ENCODE assay signal across 18 cellular contexts in genomic region chr1:9179450-9179849, GRCh38. TPM values are rescaled to one million over a fixed set of nuclear protein-coding genes. Genes with fewer than 3 reads are reported as not detected.
DNase-seq lines count a peak whose midpoint lies in the region; ATAC-seq and TF ChIP-seq lines count a peak whose summit lies in the region.
"Had no signal": no experiment of that assay in that cellular context is flagged by ENCODE, and none has a peak within 500 bp of the region (broad histone marks: within the 10 kb centered on the region; RNA-seq: fewer than 3 reads in every experiment).

No MANE protein-coding gene starts in this region.

- H4K20me1 ChIP-seq in hepatocyte (ENCODE audit: insufficient read depth, poor library complexity, severe bottlenecking), result peaks cover 17% of the 10 kb centered on the region

- POLR2A ChIA-PET in Panc1 (lab: Charles Lee), result interaction anchor here (0.5 to 0.7 kb wide), 2 partner anchors 73 to 362 kb away, joined by 12 to 13 read pairs; no protein-coding TSS in a partner anchor

- intact Hi-C loops in left ventricle myocardium inferior (cut with micrococcal nuclease) (no loop called here), Panc1 (cut with micrococcal nuclease; ENCODE audit: unreplicated experiment) (no loop called here)

- TF ChIP-seq CTCF in left ventricle myocardium inferior (IDR thresholded peaks at IDR 0.05; ENCODE audit: borderline replicate concordance) (no peak), right atrium auricular region (IDR thresholded peaks at IDR 0.05) (no peak), Panc1 (IDR thresholded peaks at IDR 0.05) (no peak), hepatocyte (IDR thresholded peaks at IDR 0.05; ENCODE audit: poor library complexity) (no peak)

- H3K79me2 ChIP-seq in hepatocyte, result peaks cover 74% of the 10 kb centered on the region

- no peak overlapping the region for H2AFZ ChIP-seq in hepatocyte
- H2AFZ ChIP-seq: parathyroid adenoma had no signal

- DNase-seq in left ventricle myocardium inferior, result no peak
- no peak for DNase-seq in right atrium auricular region (ENCODE audit: low spot score)
- DNase-seq in Panc1 (ENCODE audit: low read depth, low spot score), result no peak
- no peak for DNase-seq in hepatocyte (ENCODE audit: low spot score)
- no peak for DNase-seq in NCI-H2081 (lab: John Stamatoyannopoulos, UW)
- DNase-seq in cerebellar cortex (ENCODE audit: low spot score), result no peak
- no peak for DNase-seq in NCI-H2196 treated with DMSO at 0.1 percent for 48 hours (lab: John Stamatoyannopoulos, UW; ENCODE audit: unreplicated experiment)
- DNase-seq: activated T-cell treated with anti-CD3 and anti-CD28 coated beads, Interleukin-2, amount 50 U/mL, for 1 hour; effector CD8-positive, alpha-beta T cell; hypothalamus; NCI-H146; NCI-H345; stimulated activated CD4-positive, alpha-beta T cell treated with anti-CD3 and anti-CD28 coated beads, Interleukin-12 subunit alpha, Interleukin-12 subunit beta, amount 100 ng/mL, for 4 hours; stimulated activated naive CD4-positive, alpha-beta T cell had no signal

- H3K9me2 ChIP-seq in hepatocyte (replicated peaks; ENCODE audit: insufficient read depth), result no peaks in the 10 kb centered on the region

- no peaks in the 10 kb centered on the region for H3K36me3 ChIP-seq in left ventricle myocardium inferior
- no peaks in the 10 kb centered on the region for H3K36me3 ChIP-seq in right atrium auricular region
- H3K36me3 ChIP-seq in Panc1 (ENCODE audit: control insufficient read depth, insufficient read depth, low read length), result no peaks in the 10 kb centered on the region; the same call in 1 of the 2 replicates
- H3K36me3 ChIP-seq in hepatocyte (replicated peaks; ENCODE audit: insufficient read depth, low read depth), result no peaks in the 10 kb centered on the region
- H3K36me3 ChIP-seq: cardiac muscle cell had no signal

- no TSS peak for BruUV-seq in Panc1 (replicated peaks; lab: Mats Ljungman, UMichigan)

- peak overlapping the region; percentile 2 for H3K27ac ChIP-seq in left ventricle myocardium inferior (replicated peaks)
- H3K27ac ChIP-seq in right atrium auricular region, result no peak overlapping the region
- peak overlapping the region; percentile 70 for H3K27ac ChIP-seq in Panc1 (ENCODE audit: low read length)
- H3K27ac ChIP-seq in hepatocyte, result no peak overlapping the region
- H3K27ac ChIP-seq: cardiac muscle cell, parathyroid adenoma, SJSA1 had no signal

- peaks cover 43% of the 10 kb centered on the region for H3K4me1 ChIP-seq in left ventricle myocardium inferior
- H3K4me1 ChIP-seq in right atrium auricular region, result peaks cover 0 to 38% of the 10 kb centered on the region in 2 donors
- peaks cover 26% of the 10 kb centered on the region for H3K4me1 ChIP-seq in Panc1 (ENCODE audit: control insufficient read depth, insufficient read depth, low read length)
- peaks cover 8% of the 10 kb centered on the region for H3K4me1 ChIP-seq in hepatocyte (ENCODE audit: insufficient read depth)
- H3K4me1 ChIP-seq: parathyroid adenoma had no signal

- no peak overlapping the region for H3K4me3 ChIP-seq in left ventricle myocardium inferior
- H3K4me3 ChIP-seq in right atrium auricular region, result no peak overlapping the region
- H3K4me3 ChIP-seq in Panc1 (ENCODE audit: low read depth in 2 of 2, low read length in 2 of 2), result peak overlapping the region in 1 of 2 experiments; percentile 61; a peak in 1 of 4 replicates
- H3K4me3 ChIP-seq in hepatocyte, result no peak overlapping the region
- H3K4me3 ChIP-seq: cardiac muscle cell, SJSA1 had no signal

- ATAC-seq in Panc1, result no peak
- no peak for ATAC-seq in GM19467 (IDR thresholded peaks at IDR 0.05; ENCODE audit: unreplicated experiment)

- H3K27me3 ChIP-seq in left ventricle myocardium inferior (ENCODE audit: low read depth) (peaks cover 17% of the 10 kb centered on the region), right atrium auricular region (no peaks in the 10 kb centered on the region), Panc1 (ENCODE audit: control insufficient read depth, insufficient read depth, low read length) (no peaks in the 10 kb centered on the region), hepatocyte (peaks cover 10% of the 10 kb centered on the region)
- H3K27me3 ChIP-seq: SJSA1 had no signal

- CTCF ChIA-PET in Panc1 (lab: Charles Lee), result interaction anchor here (0.6 to 1.1 kb wide), 3 partner anchors 16 to 201 kb away, joined by 4 to 7 read pairs (median 6); no protein-coding TSS in a partner anchor

- in situ Hi-C loops in Panc1 (cut with HindIII; ENCODE audit: low pct_unique_long_range_greater_than_20kb, low sequenced_read_pairs), result no loop called here

- H3K9me3 ChIP-seq in left ventricle myocardium inferior (replicated peaks) (no peaks in the 10 kb centered on the region), right atrium auricular region (no peaks in the 10 kb centered on the region), Panc1 (ENCODE audit: control insufficient read depth, insufficient read depth, low read depth, low read length) (no peaks in the 10 kb centered on the region), hepatocyte (ENCODE audit: low read depth) (no peaks in the 10 kb centered on the region)

- WGBS in hepatocyte (ENCODE audit: low lambda C conversion rate, missing lambda C conversion rate), result 92% methylated on average over 5 of the region's 5 CpGs

- H3K4me2 ChIP-seq in hepatocyte, result peak overlapping the region; percentile 15

RNA-seq across cellular contexts. Expression of gene GPR157, which starts 50.5 kb away (rescaled TPM):
- 48.4 TPM for total RNA-seq in left ventricle myocardium inferior
- 10 to 100 TPM; 10.3 to 13.0 TPM for total RNA-seq in right atrium auricular region
- 19.8 TPM for total RNA-seq in Panc1 (2021; ENCODE audit: unreplicated experiment)
- 33.9 TPM for polyA plus RNA-seq in Panc1 (2012; ENCODE audit: insufficient read length)
- total RNA-seq in hepatocyte, result 15.3 and 18.6 TPM in 2 replicates
- 6.9 and 14.4 TPM in 2 replicates for polyA plus RNA-seq in hepatocyte

RNA-seq across cellular contexts. Expression of gene H6PD, which starts 55.1 kb away (rescaled TPM):
- total RNA-seq in left ventricle myocardium inferior, result 21.9 TPM
- 10 to 100 TPM; 35.0 to 41.0 TPM for total RNA-seq in right atrium auricular region
- total RNA-seq in Panc1 (2021; ENCODE audit: unreplicated experiment), result 23.5 TPM
- 17.7 TPM for polyA plus RNA-seq in Panc1 (2012; ENCODE audit: insufficient read length)
- total RNA-seq in hepatocyte, result 40.4 and 54.8 TPM in 2 replicates
- polyA plus RNA-seq in hepatocyte, result 23.9 and 26.3 TPM in 2 replicates

Comparison
In these comparisons a context has a peak if more than half of its experiments do, and no peak if none do; other contexts are left out.
1. H3K27ac ChIP-seq: peak in left ventricle myocardium inferior (single experiment) and Panc1 (single experiment); none in right atrium auricular region (0 of 2) and hepatocyte (single experiment).